ENCODE assay signal across 10 cellular contexts in the genomic region with DNA sequence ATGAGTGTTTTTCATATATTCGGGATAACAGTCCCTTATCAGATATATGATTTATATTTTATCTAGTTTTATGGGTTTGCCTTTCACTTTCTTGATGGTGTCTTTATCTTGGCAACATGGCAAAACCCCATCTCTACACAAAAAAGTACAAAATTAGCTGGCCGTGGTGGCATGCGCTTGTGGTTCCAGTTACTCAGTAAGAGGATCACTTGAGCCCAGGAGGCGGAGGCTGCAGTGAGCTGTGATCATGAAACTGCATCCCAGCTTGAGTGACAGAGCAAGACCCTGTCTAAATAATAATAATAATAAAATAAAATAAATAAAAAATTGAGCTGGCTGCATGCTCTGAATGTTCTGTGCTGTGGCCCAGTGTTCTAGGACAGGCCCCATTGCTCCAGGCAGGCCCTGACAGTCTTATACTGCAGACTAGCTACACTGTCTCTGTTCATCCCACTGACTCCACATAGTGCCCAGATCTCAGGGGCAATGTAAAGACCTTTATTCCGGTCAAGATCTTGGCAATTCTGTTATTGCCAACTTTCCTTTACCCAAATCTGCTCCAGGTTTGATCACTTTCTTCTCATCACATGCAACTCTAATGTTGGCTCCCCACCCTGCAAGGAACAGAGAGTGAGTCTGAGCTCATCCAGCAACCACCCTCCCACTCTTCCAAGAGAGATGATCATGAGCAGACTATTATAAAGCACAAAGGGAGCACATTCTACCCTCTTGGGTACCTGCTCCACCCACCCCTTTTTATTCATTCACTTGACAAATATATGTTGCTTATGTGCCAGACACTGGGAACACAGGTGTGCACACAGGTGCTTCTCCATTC. TPM values are rescaled to one million over a fixed set of nuclear protein-coding genes. Genes with fewer than 3 reads are reported as not detected.
DNase-seq lines count a peak whose midpoint lies in the region; ATAC-seq and TF ChIP-seq lines count a peak whose summit lies in the region.
"Had no signal": no experiment of that assay in that cellular context is flagged by ENCODE, and none has a peak within 500 bp of the region (broad histone marks: within the 10 kb centered on the region; RNA-seq: fewer than 3 reads in every experiment).

No MANE protein-coding gene starts in this region.

- H3K4me3 ChIP-seq in NB4 (ENCODE audit: low read depth, low read length), result no peak overlapping the region

- H3K4me3 Mint-ChIP-seq in activated naive CD4-positive, alpha-beta T cell treated with anti-CD3 and anti-CD28 coated beads, Interleukin-2, amount 50 U/mL, for 24 hours, result no peak overlapping the region
- H3K4me3 Mint-ChIP-seq in activated naive CD8-positive, alpha-beta T cell treated with anti-CD3 and anti-CD28 coated beads, Interleukin-2, amount 10 ng/mL, durations not matched to agents 7 days and 5 days, result no peak overlapping the region
- H3K4me3 Mint-ChIP-seq in neural crest cell, result peak overlapping the region; percentile 1
- H3K4me3 Mint-ChIP-seq: central memory CD8-positive, alpha-beta T cell had no signal

- peak overlapping the region; percentile 80 for H3K27ac Mint-ChIP-seq in activated naive CD4-positive, alpha-beta T cell treated with anti-CD3 and anti-CD28 coated beads, Interleukin-2, amount 50 U/mL, for 24 hours
- peak overlapping the region; percentile 57 for H3K27ac Mint-ChIP-seq in activated naive CD8-positive, alpha-beta T cell treated with anti-CD3 and anti-CD28 coated beads, Interleukin-2, amount 10 ng/mL, durations not matched to agents 7 days and 5 days
- no peak overlapping the region for H3K27ac Mint-ChIP-seq in neural crest cell (ENCODE audit: unreplicated experiment)

- H3K36me3 Mint-ChIP-seq in activated naive CD4-positive, alpha-beta T cell treated with anti-CD3 and anti-CD28 coated beads, Interleukin-2, amount 50 U/mL, for 24 hours, result peaks cover 12% of the 10 kb centered on the region
- peaks cover 37% of the 10 kb centered on the region for H3K36me3 Mint-ChIP-seq in activated naive CD8-positive, alpha-beta T cell treated with anti-CD3 and anti-CD28 coated beads, Interleukin-2, amount 10 ng/mL, durations not matched to agents 7 days and 5 days
- H3K36me3 Mint-ChIP-seq in neural crest cell (ENCODE audit: low read depth), result peaks cover 12% of the 10 kb centered on the region

- peaks cover 40% of the 10 kb centered on the region for H3K4me1 Mint-ChIP-seq in activated naive CD4-positive, alpha-beta T cell treated with anti-CD3 and anti-CD28 coated beads, Interleukin-2, amount 50 U/mL, for 24 hours
- H3K4me1 Mint-ChIP-seq in activated naive CD8-positive, alpha-beta T cell treated with anti-CD3 and anti-CD28 coated beads, Interleukin-2, amount 10 ng/mL, durations not matched to agents 7 days and 5 days, result peaks cover 40% of the 10 kb centered on the region
- H3K4me1 Mint-ChIP-seq in neural crest cell, result peaks cover 27% of the 10 kb centered on the region

- no peak for DNase-seq in activated naive CD4-positive, alpha-beta T cell treated with Interleukin-2 at 50 U/mL for 16 hours
- DNase-seq in NB4 (ENCODE audit: low read depth) (peak; percentile 53), neural crest cell (ENCODE audit: low read depth, low spot score) (no peak), NCI-H1092 treated with DMSO at 0.1 percent for 48 hours (lab: John Stamatoyannopoulos, UW) (no peak), omental fat pad (ENCODE audit: low spot score) (no peak)
- DNase-seq in activated naive CD8-positive, alpha-beta T cell treated with anti-CD3 and anti-CD28 coated beads, Interleukin-2, amount 10 ng/mL, durations not matched to agents 7 days and 5 days, result no peak
- DNase-seq: stimulated activated CD4-positive, alpha-beta T cell treated with anti-CD3 and anti-CD28 coated beads, Interleukin-4, amount 100 ng/mL, for 4 hours had no signal

- POLR2A ChIA-PET in activated naive CD8-positive, alpha-beta T cell treated with anti-CD3 and anti-CD28 coated beads, Interleukin-2, amount 10 ng/mL, durations not matched to agents 7 days and 5 days (lab: Charles Lee), result interaction anchor here (0.7 to 10.0 kb wide), 9 partner anchors 9 to 189 kb away, joined by 3 to 142 read pairs (median 5); a partner anchor contains a TSS

- TF ChIP-seq CTCF in NB4 (IDR thresholded peaks at IDR 0.05; ENCODE audit: low read depth, low read length), result no peak
- no peak for TF ChIP-seq CTCF in neural crest cell (conservative IDR thresholded peaks at IDR 0.05)
- TF ChIP-seq CTCF in omental fat pad (IDR thresholded peaks at IDR 0.05), result no peak

- H3K9me3 Mint-ChIP-seq in activated naive CD4-positive, alpha-beta T cell treated with anti-CD3 and anti-CD28 coated beads, Interleukin-2, amount 50 U/mL, for 24 hours, result no peaks in the 10 kb centered on the region
- no peaks in the 10 kb centered on the region for H3K9me3 Mint-ChIP-seq in activated naive CD8-positive, alpha-beta T cell treated with anti-CD3 and anti-CD28 coated beads, Interleukin-2, amount 10 ng/mL, durations not matched to agents 7 days and 5 days
- H3K9me3 Mint-ChIP-seq in neural crest cell, result no peaks in the 10 kb centered on the region
- H3K9me3 Mint-ChIP-seq: central memory CD8-positive, alpha-beta T cell had no signal

- ATAC-seq in activated naive CD8-positive, alpha-beta T cell treated with anti-CD3 and anti-CD28 coated beads, Interleukin-2, amount 10 ng/mL, durations not matched to agents 7 days and 5 days (ENCODE audit: low read depth), result no peak
- no peak for ATAC-seq in omental fat pad (ENCODE audit: low FRiP score)
- no peak for ATAC-seq in HG03378 (IDR thresholded peaks at IDR 0.05; ENCODE audit: unreplicated experiment)

- TF ChIP-seq POLR2A in NB4 (IDR thresholded peaks at IDR 0.05; ENCODE audit: extremely low read depth, insufficient read length), result no peak

- no peaks in the 10 kb centered on the region for H3K27me3 Mint-ChIP-seq in activated naive CD4-positive, alpha-beta T cell treated with anti-CD3 and anti-CD28 coated beads, Interleukin-2, amount 50 U/mL, for 24 hours
- H3K27me3 Mint-ChIP-seq in activated naive CD8-positive, alpha-beta T cell treated with anti-CD3 and anti-CD28 coated beads, Interleukin-2, amount 10 ng/mL, durations not matched to agents 7 days and 5 days, result peaks cover 2% of the 10 kb centered on the region
- no peaks in the 10 kb centered on the region for H3K27me3 Mint-ChIP-seq in neural crest cell (ENCODE audit: low read depth)
- H3K27me3 Mint-ChIP-seq: central memory CD8-positive, alpha-beta T cell had no signal

RNA-seq across cellular contexts. Expression of a gene that starts 8.8 kb away (rescaled TPM):
- total RNA-seq in activated naive CD8-positive, alpha-beta T cell treated with anti-CD3 and anti-CD28 coated beads, Interleukin-2, amount 10 ng/mL, durations not matched to agents 7 days and 5 days, result 1,000 to 10,000 TPM; 1,098 to 1,132 TPM
- total RNA-seq in neural crest cell (1,559 and 1,580 TPM in 2 replicates), omental fat pad (1,000 to 10,000 TPM in 2 of 4 donors, 100 to 1,000 TPM in 2; 751 to 1,858 (median 1,218) TPM)
